20 cellular contexts compared by ENCODE assay signal in genomic region chr15:56187665-56188064, GRCh38. TPM values are rescaled to one million over a fixed set of nuclear protein-coding genes. Genes with fewer than 3 reads are reported as not detected.
DNase-seq lines count a peak whose midpoint lies in the region; ATAC-seq, FAIRE-seq and TF ChIP-seq lines count a peak whose summit lies in the region.
"Had no signal": no experiment of that assay in that cellular context is flagged by ENCODE, and none has a peak within 500 bp of the region (broad histone marks: within the 10 kb centered on the region; RNA-seq: fewer than 3 reads in every experiment).

No MANE protein-coding gene starts in this region.

- H3K36me3 Mint-ChIP-seq in T-helper 17 cell (ENCODE audit: low read depth) (peaks cover 4% of the 10 kb centered on the region), nephron progenitor cell (ENCODE audit: low read depth) (peaks cover 75% of the 10 kb centered on the region)

- H3K4me3 Mint-ChIP-seq in T-helper 17 cell (peak overlapping the region; percentile 25), nephron progenitor cell (no peak overlapping the region)

- TF ChIP-seq RAD21 in A549 (conservative IDR thresholded peaks at IDR 0.05 in 1 of 2, IDR thresholded peaks at IDR 0.05 in 1 of 2) = no peak

- WGBS in A549 (ENCODE audit: missing lambda C conversion rate) = 98% methylated on average over 1 of the region's 1 CpG
- WGBS in lower leg skin, 2 donors = 88 to 93% methylated on average over 1 of the region's 1 CpG

- POLR2A ChIA-PET in A549 (lab: Yijun Ruan, JAX) = no interaction called here

- H3K9me3 Mint-ChIP-seq in nephron progenitor cell = peaks cover 34% of the 10 kb centered on the region

- H3K27ac ChIP-seq in A549 = no peak overlapping the region
- H3K27ac ChIP-seq: BLaER1 treated with 17β-estradiol and CSF1 and Interleukin-3, amounts not matched to agents 10 nM and 100 nM had no signal

- FAIRE-seq in A549 (lab: Jason Lieb, UNC) = peak; percentile 84
- FAIRE-seq: D721Med had no signal

- TF ChIP-seq EP300 in A549 (IDR thresholded peaks at IDR 0.05) = no peak

- CTCF ChIA-PET in A549 (lab: Yijun Ruan, JAX) = interaction anchor here (1.0 to 1.9 kb wide), 3 partner anchors 18 to 58 kb away, joined by 3 to 5 read pairs (median 3); no protein-coding TSS in a partner anchor

- H3K4me2 ChIP-seq in A549 = no peak overlapping the region
- H3K4me2 ChIP-seq: BLaER1 treated with 17β-estradiol and CSF1 and Interleukin-3, amounts not matched to agents 10 nM and 100 nM had no signal

- H3K27me3 Mint-ChIP-seq in T-helper 17 cell (no peaks in the 10 kb centered on the region), nephron progenitor cell (ENCODE audit: low read depth, poor library complexity) (no peaks in the 10 kb centered on the region)

- H3K4me1 Mint-ChIP-seq in T-helper 17 cell (peaks cover 37% of the 10 kb centered on the region), nephron progenitor cell (peaks cover 5% of the 10 kb centered on the region)

- intact Hi-C loops in lower leg skin (cut with DNase I; ENCODE audit: low total_unique reads) = no loop called here

- TF ChIP-seq POLR2A in A549 (IDR thresholded peaks at IDR 0.05; ENCODE audit: low read length) = no peak
- TF ChIP-seq POLR2A in lower leg skin (IDR thresholded peaks at IDR 0.05) = no peak

- DNase-seq in A549 (ENCODE audit: low read depth in 1 of 2, low spot score in 1 of 2) (no peak), T-helper 17 cell (no peak), left lobe of liver (ENCODE audit: low spot score) (no peak), nephron progenitor cell (no peak), LoVo (ENCODE audit: low spot score) (no peak), lower leg skin (ENCODE audit: low spot score in 2 of 2) (no peak)
- no peak for DNase-seq in effector CD4-positive, alpha-beta T cell
- no peak for DNase-seq in effector CD8-positive, alpha-beta T cell (lab: John Stamatoyannopoulos, UW)
- DNase-seq: DMS79, GOT3, KBM-7, MV-4-11, NCI-H1694 treated with DMSO at 0.1 percent for 48 hours, NCI-H510A, NCI-H82, OCI-M1, Right ventricle myocardium superior had no signal

- ATAC-seq in A549 = no peak
- ATAC-seq in T-helper 17 cell = no peak
- peak; percentile 29 for ATAC-seq in left lobe of liver
- ATAC-seq: HCT116 had no signal

- no peak for TF ChIP-seq CTCF in A549 (IDR thresholded peaks at IDR 0.05)
- TF ChIP-seq CTCF in nephron progenitor cell (IDR thresholded peaks at IDR 0.05) = no peak
- no peak for TF ChIP-seq CTCF in lower leg skin (IDR thresholded peaks at IDR 0.05)

- H3K27ac Mint-ChIP-seq in T-helper 17 cell (peak overlapping the region; percentile 47), nephron progenitor cell (peak overlapping the region; percentile 46)

- no peaks in the 10 kb centered on the region for H3K4me1 ChIP-seq in A549

- H3K9me3 ChIP-seq in A549 = 0 out of 3 replicates have a peak, but pooled peaks cover 4% of the 10 kb centered on the region
- no peaks in the 10 kb centered on the region for H3K9me3 ChIP-seq in T-helper 17 cell (ENCODE audit: control insufficient read depth, low read length, poor library complexity, severe bottlenecking)

- no peak overlapping the region for H3K4me3 ChIP-seq in A549
- H3K4me3 ChIP-seq in lower leg skin (ENCODE audit: low read depth, poor library complexity, severe bottlenecking) = no peak overlapping the region
- H3K4me3 ChIP-seq: BLaER1 treated with 17β-estradiol and CSF1 and Interleukin-3, amounts not matched to agents 10 nM and 100 nM had no signal

TF ChIP-seq in A549, 52 proteins besides CTCF, POLR2A, EP300 and RAD21:
- TF ChIP-seq RARB (CRISPR knock-in tag; IDR thresholded peaks at IDR 0.05) (no peak), E2F6 (IDR thresholded peaks at IDR 0.05; ENCODE audit: borderline replicate concordance, low read depth) (no peak), MAX (IDR thresholded peaks at IDR 0.05) (no peak), FOXS1 (CRISPR knock-in tag; IDR thresholded peaks at IDR 0.05) (no peak), EHMT2 (IDR thresholded peaks at IDR 0.05; ENCODE audit: low read depth) (no peak), TFCP2L1 (CRISPR knock-in tag; IDR thresholded peaks at IDR 0.05) (no peak), SMC3 (IDR thresholded peaks at IDR 0.05) (no peak), HES2 (IDR thresholded peaks at IDR 0.05) (no peak), RNF2 (IDR thresholded peaks at IDR 0.05; ENCODE audit: borderline replicate concordance, low read depth) (no peak), RCOR1 (IDR thresholded peaks at IDR 0.05; ENCODE audit: low read depth, low read length) (no peak), MAFK (IDR thresholded peaks at IDR 0.05; ENCODE audit: partially characterized antibody) (no peak), TP53 (CRISPR knock-in tag; IDR thresholded peaks at IDR 0.05) (no peak), NPAS2 (CRISPR knock-in tag; IDR thresholded peaks at IDR 0.05; ENCODE audit: borderline replicate concordance) (no peak), SREBF2 (IDR thresholded peaks at IDR 0.05) (no peak), GATA3 (IDR thresholded peaks at IDR 0.05; ENCODE audit: borderline replicate concordance) (no peak), ZNF302 (CRISPR knock-in tag; IDR thresholded peaks at IDR 0.05) (no peak), JUNB (IDR thresholded peaks at IDR 0.05) (no peak), REST (IDR thresholded peaks at IDR 0.05) (no peak)

RNA-seq across cellular contexts. Expression of gene RFX7, which starts 56.0 kb away (rescaled TPM):
- polyA plus RNA-seq in A549 (2011; rRNA removed) = 14.9 and 26.3 TPM in 2 replicates
- 3.2 and 4.4 TPM in 2 replicates for polyA plus RNA-seq in A549 (2012; cell fraction: cytosol; rRNA removed)
- polyA plus RNA-seq in A549 (2012; cell fraction: nucleus; rRNA removed) = 4.6 and 6.7 TPM in 2 replicates
- 10.8 to 11.7 TPM (median 11.7 TPM) in 3 replicates for polyA plus RNA-seq in A549 (2017; fragmentation: RNase III; extraction: RNeasy Plus Mini Kit Qiagen cat#74134 plus additional on column Dnase treatment)
- polyA minus RNA-seq in A549 (2011; rRNA and poly(A)+ RNA removed) = 49.5 and 52.4 TPM in 2 replicates
- total RNA-seq in T-helper 17 cell = 10 to 100 TPM; 24.5 to 26.8 TPM
- total RNA-seq in left lobe of liver = 5.5 TPM
- total RNA-seq in lower leg skin = 10 to 100 TPM; 11.1 to 15.1 (median 12.7) TPM
